16 cellular contexts compared by ENCODE assay signal in genomic region chr12:77131977-77132490, GRCh38.
"Had no signal": no experiment of that assay in that cellular context is flagged by ENCODE, and none has a peak within 500 bp of the region (broad histone marks: within the 10 kb centered on the region; RNA-seq: fewer than 3 reads in every experiment).

No MANE protein-coding gene starts in this region.

- DNase-seq: activated CD4-positive, alpha-beta T cell treated with anti-CD3 and anti-CD28 coated beads, Interleukin-2, amount 10 ng/mL, durations not matched to agents 24 days and 14 days; activated CD4-positive, CD25-positive, alpha-beta regulatory T cell; activated CD8-positive, alpha-beta T cell treated with anti-CD3 and anti-CD28 coated beads for 36 hours; activated effector memory CD4-positive, alpha-beta T cell treated with Interleukin-2 at 50 U/mL for 16 hours; activated naive CD4-positive, alpha-beta T cell treated with anti-CD3 and anti-CD28 coated beads, Interleukin-2, amount 10 ng/mL, durations not matched to agents 7 days and 5 days; activated T-cell treated with anti-CD3 and anti-CD28 coated beads, Interleukin-2, amount 50 U/mL, for 24 hours; aorta; gastrocnemius medialis; heart left ventricle; left lung; mammary epithelial cell; midbrain; nephron progenitor cell; occipital lobe; stimulated activated naive B cell treated with anti-CD40 and anti-IgM and Interleukin-4, amounts not matched to agents 10 μg/mL and 1 μg/mL and 100 μg/mL, for 72 hours; upper lobe of left lung had no signal

- ATAC-seq: activated CD8-positive, alpha-beta T cell treated with anti-CD3 and anti-CD28 coated beads for 36 hours; gastrocnemius medialis; heart left ventricle; left lung; stimulated activated naive B cell treated with anti-CD40 and anti-IgM and Interleukin-4, amounts not matched to agents 10 μg/mL and 1 μg/mL and 100 μg/mL, for 72 hours had no signal

- H3K27me3 Mint-ChIP-seq: activated CD4-positive, alpha-beta T cell treated with anti-CD3 and anti-CD28 coated beads, Interleukin-2, amount 10 ng/mL, durations not matched to agents 24 days and 14 days; activated CD8-positive, alpha-beta T cell treated with anti-CD3 and anti-CD28 coated beads for 36 hours; activated naive CD4-positive, alpha-beta T cell treated with anti-CD3 and anti-CD28 coated beads, Interleukin-2, amount 10 ng/mL, durations not matched to agents 7 days and 5 days; activated T-cell treated with anti-CD3 and anti-CD28 coated beads, Interleukin-2, amount 50 U/mL, for 24 hours; stimulated activated naive B cell treated with anti-CD40 and anti-IgM and Interleukin-4, amounts not matched to agents 10 μg/mL and 1 μg/mL and 100 μg/mL, for 72 hours had no signal

- H3K9me3 Mint-ChIP-seq: activated naive CD4-positive, alpha-beta T cell treated with anti-CD3 and anti-CD28 coated beads, Interleukin-2, amount 10 ng/mL, durations not matched to agents 7 days and 5 days; activated T-cell treated with anti-CD3 and anti-CD28 coated beads, Interleukin-2, amount 50 U/mL, for 24 hours; nephron progenitor cell had no signal

- H3K4me1 Mint-ChIP-seq: activated CD4-positive, alpha-beta T cell treated with anti-CD3 and anti-CD28 coated beads, Interleukin-2, amount 10 ng/mL, durations not matched to agents 24 days and 14 days; activated naive CD4-positive, alpha-beta T cell treated with anti-CD3 and anti-CD28 coated beads, Interleukin-2, amount 10 ng/mL, durations not matched to agents 7 days and 5 days; nephron progenitor cell; stimulated activated naive B cell treated with anti-CD40 and anti-IgM and Interleukin-4, amounts not matched to agents 10 μg/mL and 1 μg/mL and 100 μg/mL, for 72 hours had no signal

- H3K36me3 Mint-ChIP-seq: activated naive CD4-positive, alpha-beta T cell treated with anti-CD3 and anti-CD28 coated beads, Interleukin-2, amount 10 ng/mL, durations not matched to agents 7 days and 5 days; stimulated activated naive B cell treated with anti-CD40 and anti-IgM and Interleukin-4, amounts not matched to agents 10 μg/mL and 1 μg/mL and 100 μg/mL, for 72 hours had no signal

- H3K4me3 Mint-ChIP-seq: activated CD4-positive, alpha-beta T cell treated with anti-CD3 and anti-CD28 coated beads, Interleukin-2, amount 10 ng/mL, durations not matched to agents 24 days and 14 days; activated CD8-positive, alpha-beta T cell treated with anti-CD3 and anti-CD28 coated beads for 36 hours; activated naive CD4-positive, alpha-beta T cell treated with anti-CD3 and anti-CD28 coated beads, Interleukin-2, amount 10 ng/mL, durations not matched to agents 7 days and 5 days; activated T-cell treated with anti-CD3 and anti-CD28 coated beads, Interleukin-2, amount 50 U/mL, for 24 hours; nephron progenitor cell; stimulated activated naive B cell treated with anti-CD40 and anti-IgM and Interleukin-4, amounts not matched to agents 10 μg/mL and 1 μg/mL and 100 μg/mL, for 72 hours had no signal

- H3K27ac Mint-ChIP-seq: activated CD4-positive, alpha-beta T cell treated with anti-CD3 and anti-CD28 coated beads, Interleukin-2, amount 10 ng/mL, durations not matched to agents 24 days and 14 days; activated CD8-positive, alpha-beta T cell treated with anti-CD3 and anti-CD28 coated beads for 36 hours; activated naive CD4-positive, alpha-beta T cell treated with anti-CD3 and anti-CD28 coated beads, Interleukin-2, amount 10 ng/mL, durations not matched to agents 7 days and 5 days; activated T-cell treated with anti-CD3 and anti-CD28 coated beads, Interleukin-2, amount 50 U/mL, for 24 hours; nephron progenitor cell; stimulated activated naive B cell treated with anti-CD40 and anti-IgM and Interleukin-4, amounts not matched to agents 10 μg/mL and 1 μg/mL and 100 μg/mL, for 72 hours had no signal
